ENCODE assay signal across 14 cellular contexts in the genomic region with DNA sequence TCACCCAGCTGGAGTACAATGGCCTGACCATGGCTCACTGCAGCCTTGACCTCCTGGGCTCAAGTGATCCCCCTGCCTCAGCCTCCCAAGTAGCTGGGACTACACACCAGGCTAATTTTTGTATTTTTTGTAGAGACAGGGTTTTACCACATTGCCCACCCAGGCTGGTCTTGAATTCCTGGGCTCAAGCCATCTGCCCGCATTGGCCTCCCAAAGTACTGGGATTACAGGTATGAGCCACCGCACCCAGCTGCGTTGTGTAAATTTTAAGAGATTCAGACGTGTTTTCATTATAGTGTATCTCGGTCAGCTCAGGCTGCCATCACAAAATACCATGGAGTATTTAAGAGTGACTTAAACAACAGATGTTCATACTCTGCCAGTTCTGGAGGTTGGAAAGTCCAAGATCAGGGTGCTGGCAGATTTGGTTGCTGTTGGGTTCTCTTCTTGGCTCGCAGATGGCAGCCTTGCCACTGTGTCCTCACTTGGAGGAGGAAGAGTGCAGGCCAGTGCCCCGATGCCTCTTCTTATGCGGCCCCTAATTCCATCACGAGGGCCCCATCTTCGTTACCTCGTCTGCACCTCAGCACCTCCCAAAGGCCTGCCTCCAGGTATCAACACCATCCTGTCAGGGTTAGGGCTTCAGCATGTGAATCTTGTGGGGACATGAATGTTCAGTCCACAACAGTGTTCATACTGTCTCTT. TPM values are rescaled to one million over a fixed set of nuclear protein-coding genes. Genes with fewer than 3 reads are reported as not detected.
DNase-seq lines count a peak whose midpoint lies in the region; ATAC-seq and TF ChIP-seq lines count a peak whose summit lies in the region.
"Had no signal": no experiment of that assay in that cellular context is flagged by ENCODE, and none has a peak within 500 bp of the region (broad histone marks: within the 10 kb centered on the region; RNA-seq: fewer than 3 reads in every experiment).

No MANE protein-coding gene starts in this region.

- peaks cover 18% of the 10 kb centered on the region for H3K4me1 Mint-ChIP-seq in glutamatergic neuron (ENCODE audit: low read depth, unreplicated experiment)

- no peak overlapping the region for H3K4me3 ChIP-seq in SJSA1
- H3K4me3 ChIP-seq in trophoblast cell (ENCODE audit: low read depth, low read length), result no peak overlapping the region
- H3K4me3 ChIP-seq in upper lobe of right lung, result no peak overlapping the region
- H3K4me3 ChIP-seq in ovary, result no peak overlapping the region
- H3K4me3 ChIP-seq: BLaER1 treated with 17β-estradiol and CSF1 and Interleukin-3, amounts not matched to agents 10 nM and 100 nM had no signal

- no peaks in the 10 kb centered on the region for H3K79me1 ChIP-seq in trophoblast cell (ENCODE audit: low read length)

- no peak for TF ChIP-seq POLR2A in ovary (IDR thresholded peaks at IDR 0.05)

- no peak for TF ChIP-seq EP300 in ovary (IDR thresholded peaks at IDR 0.05)

- H2BK12ac ChIP-seq in trophoblast cell (ENCODE audit: low read length), result no peak overlapping the region

- no peak overlapping the region for H2AK5ac ChIP-seq in trophoblast cell (ENCODE audit: low read length)

- H3K18ac ChIP-seq in trophoblast cell (ENCODE audit: low read length), result no peak overlapping the region

- H3K27me3 Mint-ChIP-seq in glutamatergic neuron (ENCODE audit: unreplicated experiment), result peaks cover 3% of the 10 kb centered on the region
- H3K27me3 Mint-ChIP-seq: B cell; CD4-positive, CD25-positive, alpha-beta regulatory T cell; CD8-positive, alpha-beta memory T cell had no signal

- H3K4me1 ChIP-seq in SJSA1 (replicated peaks), result peaks cover 26% of the 10 kb centered on the region
- peaks cover 0 to 2% of the 10 kb centered on the region in 2 experiments for H3K4me1 ChIP-seq in trophoblast cell (ENCODE audit: control insufficient read depth in 1 of 2, insufficient read depth in 2 of 2, low read length in 2 of 2)
- H3K4me1 ChIP-seq in upper lobe of right lung, result no peaks in the 10 kb centered on the region
- no peaks in the 10 kb centered on the region for H3K4me1 ChIP-seq in ovary (ENCODE audit: insufficient read depth)

- no peak overlapping the region for H2BK5ac ChIP-seq in trophoblast cell (ENCODE audit: low read depth, low read length, poor library complexity)

- H3K27ac Mint-ChIP-seq in glutamatergic neuron (ENCODE audit: unreplicated experiment), result peak overlapping the region; percentile 54
- H3K27ac Mint-ChIP-seq: B cell; CD4-positive, CD25-positive, alpha-beta regulatory T cell; H9 had no signal

- H3K9me3 Mint-ChIP-seq in glutamatergic neuron (ENCODE audit: unreplicated experiment), result no peaks in the 10 kb centered on the region
- H3K9me3 Mint-ChIP-seq: CD4-positive, CD25-positive, alpha-beta regulatory T cell; CD8-positive, alpha-beta memory T cell; H9 had no signal

- H3K27me3 ChIP-seq in SJSA1 (replicated peaks) (no peaks in the 10 kb centered on the region), trophoblast cell (ENCODE audit: insufficient read depth, low read length) (no peaks in the 10 kb centered on the region), upper lobe of right lung (no peaks in the 10 kb centered on the region), ovary (no peaks in the 10 kb centered on the region)
- H3K27me3 ChIP-seq: BLaER1 treated with 17β-estradiol and CSF1 and Interleukin-3, amounts not matched to agents 10 nM and 100 nM had no signal

- H3K79me2 ChIP-seq in trophoblast cell (ENCODE audit: control insufficient read depth, insufficient read depth, low read length, poor library complexity), result no peaks in the 10 kb centered on the region

- no peak for ATAC-seq in upper lobe of right lung

- no peak overlapping the region for H3K9ac ChIP-seq in trophoblast cell (ENCODE audit: low read length)
- H3K9ac ChIP-seq: BLaER1 treated with 17β-estradiol and CSF1 and Interleukin-3, amounts not matched to agents 10 nM and 100 nM had no signal

- H3K9me3 ChIP-seq in SJSA1 (replicated peaks) (no peaks in the 10 kb centered on the region), trophoblast cell (ENCODE audit: insufficient read depth, low read depth, low read length) (no peaks in the 10 kb centered on the region), upper lobe of right lung (no peaks in the 10 kb centered on the region), ovary (no peaks in the 10 kb centered on the region)
- H3K9me3 ChIP-seq: BLaER1 treated with 17β-estradiol and CSF1 and Interleukin-3, amounts not matched to agents 10 nM and 100 nM had no signal

- intact Hi-C loops in upper lobe of right lung (cut with DNase I), result loop anchor here (5.0 kb wide), 1 partner anchor 636 kb away; no protein-coding TSS in a partner anchor
- intact Hi-C loops in ovary (cut with DNase I), result loop anchor here in 3 of 4 donors (5.0 kb wide), 1 partner anchor 636 kb away; no protein-coding TSS in a partner anchor

- WGBS in trophoblast cell (ENCODE audit: extremely low coverage, insufficient coverage, insufficient read length), result no CpG with 5 or more reads among the region's 11 CpGs
- WGBS in ovary, 3 donors, result 89 to 90% (median 89%) methylated on average over 11 of the region's 11 CpGs

- H4K12ac ChIP-seq in trophoblast cell (ENCODE audit: low read depth, low read length), result no peak overlapping the region

- H3K36me3 ChIP-seq in SJSA1 (peaks cover 87% of the 10 kb centered on the region), trophoblast cell (ENCODE audit: control insufficient read depth in 1 of 2, insufficient read depth in 2 of 2, low read length in 2 of 2) (peaks cover 45 to 58% of the 10 kb centered on the region in 2 experiments), upper lobe of right lung (peaks cover 77% of the 10 kb centered on the region), ovary (no peaks in the 10 kb centered on the region)

- H4K91ac ChIP-seq in trophoblast cell (ENCODE audit: low read depth, low read length), result no peak overlapping the region

- no peak overlapping the region for H4K8ac ChIP-seq in trophoblast cell (ENCODE audit: low read depth, low read length)

- no peak overlapping the region for H3K4ac ChIP-seq in trophoblast cell (ENCODE audit: low read depth, low read length)

- H3K27ac ChIP-seq in SJSA1 (peak overlapping the region; percentile 76), trophoblast cell (ENCODE audit: low read depth, low read length) (no peak overlapping the region), upper lobe of right lung (no peak overlapping the region), ovary (no peak overlapping the region)
- H3K27ac ChIP-seq: BLaER1 treated with 17β-estradiol and CSF1 and Interleukin-3, amounts not matched to agents 10 nM and 100 nM had no signal

- no peaks in the 10 kb centered on the region for H3K36me3 Mint-ChIP-seq in glutamatergic neuron (ENCODE audit: unreplicated experiment)

- TF ChIP-seq CTCF in glutamatergic neuron (IDR thresholded peaks at IDR 0.05; ENCODE audit: partially characterized antibody, unreplicated experiment), result no peak
- no peak for TF ChIP-seq CTCF in upper lobe of right lung (IDR thresholded peaks at IDR 0.05)
- TF ChIP-seq CTCF in ovary (IDR thresholded peaks at IDR 0.05), result no peak

- no peak overlapping the region for H2AFZ ChIP-seq in trophoblast cell (ENCODE audit: insufficient read depth, low read length, poor library complexity)

- no peak overlapping the region for H3K23ac ChIP-seq in trophoblast cell (ENCODE audit: low read length)

- no peak overlapping the region for H3K4me2 ChIP-seq in trophoblast cell (ENCODE audit: low read length)
- H3K4me2 ChIP-seq: BLaER1 treated with 17β-estradiol and CSF1 and Interleukin-3, amounts not matched to agents 10 nM and 100 nM had no signal

- H3K4me3 Mint-ChIP-seq in glutamatergic neuron (ENCODE audit: unreplicated experiment), result no peak overlapping the region
- H3K4me3 Mint-ChIP-seq: B cell; CD4-positive, CD25-positive, alpha-beta regulatory T cell; CD8-positive, alpha-beta memory T cell; H9 had no signal

- DNase-seq in SJSA1 (ENCODE audit: low read depth in 1 of 2, low spot score in 2 of 2) (peak; percentile 57 to 71), glutamatergic neuron (no peak), trophoblast cell (peak; percentile 56 to 82), upper lobe of right lung (peak; percentile 27), MV-4-11 (lab: John Stamatoyannopoulos, UW) (no peak), GM19240 (ENCODE audit: insufficient read length, low spot score) (no peak), ovary (no peak)
- DNase-seq: CD4-positive, CD25-positive, alpha-beta regulatory T cell; CD8-positive, alpha-beta memory T cell; COR-L47; H9 had no signal

- no peak overlapping the region for H3K14ac ChIP-seq in trophoblast cell (ENCODE audit: low read length)

- no peak overlapping the region for H2BK120ac ChIP-seq in trophoblast cell (ENCODE audit: insufficient read depth, low read length, poor library complexity)

RNA-seq across cellular contexts. Expression of gene PARVB, which starts 32.6 kb away (rescaled TPM):
- total RNA-seq in SJSA1 (2014; rRNA removed; shearing (Covaris generic)), result 22.3 and 33.0 TPM in 2 replicates
- 7.7 TPM for total RNA-seq in glutamatergic neuron (ENCODE audit: unreplicated experiment)
- polyA plus RNA-seq in trophoblast cell (2013), result 0.94 and 1.00 TPM in 2 replicates
- 49.3 TPM for total RNA-seq in upper lobe of right lung
- 10 to 100 TPM; 12.3 to 62.9 (median 40.0) TPM for total RNA-seq in ovary
- polyA plus RNA-seq in ovary, result 10 to 100 TPM; 23.0 to 29.6 TPM
- total RNA-seq: HT-29 had no signal

RNA-seq across cellular contexts. Expression of gene SAMM50, which starts 36.2 kb away (rescaled TPM):
- total RNA-seq in SJSA1 (2014; rRNA removed; shearing (Covaris generic)), result 39.8 and 46.3 TPM in 2 replicates
- total RNA-seq in glutamatergic neuron (ENCODE audit: unreplicated experiment) (48.0 TPM), upper lobe of right lung (25.7 TPM), ovary (10 to 100 TPM; 18.0 to 47.3 (median 42.4) TPM)
- 32.3 and 33.1 TPM in 2 replicates for polyA plus RNA-seq in trophoblast cell (2013)
- 10 to 100 TPM; 34.4 to 60.2 TPM for polyA plus RNA-seq in ovary

Comparison
In these comparisons a context has a peak if more than half of its experiments do, and no peak if none do; other contexts are left out.
1. DNase-seq: peak in SJSA1 (2 of 2), trophoblast cell (2 of 2) and upper lobe of right lung (single experiment); none in glutamatergic neuron (single experiment), MV-4-11 (single experiment), GM19240 (single experiment) and ovary (0 of 5).